Comparison of ENCODE assay signal across 11 cellular contexts in genomic region chrX:116317409-116317808, GRCh38.
DNase-seq lines count a peak whose midpoint lies in the region; ATAC-seq and TF ChIP-seq lines count a peak whose summit lies in the region.
"Had no signal": no experiment of that assay in that cellular context is flagged by ENCODE, and none has a peak within 500 bp of the region (broad histone marks: within the 10 kb centered on the region; RNA-seq: fewer than 3 reads in every experiment).

No MANE protein-coding gene starts in this region.

- H3K9me3 ChIP-seq in trophoblast cell (ENCODE audit: insufficient read depth, low read depth, low read length) = no peaks in the 10 kb centered on the region
- no peaks in the 10 kb centered on the region for H3K9me3 ChIP-seq in smooth muscle cell (replicated peaks; ENCODE audit: low read depth)
- H3K9me3 ChIP-seq in vagina = no peaks in the 10 kb centered on the region

- H3K27me3 ChIP-seq in trophoblast cell (ENCODE audit: insufficient read depth, low read length) (no peaks in the 10 kb centered on the region), smooth muscle cell (ENCODE audit: low read depth) (no peaks in the 10 kb centered on the region), vagina (no peaks in the 10 kb centered on the region)

- no CpG with 5 or more reads among the region's 3 CpGs for WGBS in trophoblast cell (ENCODE audit: extremely low coverage, insufficient coverage, insufficient read length)
- WGBS in smooth muscle cell (ENCODE audit: low lambda C conversion rate) = 56% methylated on average over 3 of the region's 3 CpGs

- H3K36me3 Mint-ChIP-seq in WTC11 (no peaks in the 10 kb centered on the region), glutamatergic neuron (ENCODE audit: unreplicated experiment) (no peaks in the 10 kb centered on the region)

- no peak overlapping the region for H3K4me3 Mint-ChIP-seq in WTC11
- H3K4me3 Mint-ChIP-seq in glutamatergic neuron (ENCODE audit: unreplicated experiment) = no peak overlapping the region
- H3K4me3 Mint-ChIP-seq: activated T-cell treated with anti-CD3 and anti-CD28 coated beads, Interleukin-2, amount 50 U/mL, for 72 hours; stimulated activated naive CD8-positive, alpha-beta T cell treated with anti-CD3 and anti-CD28 coated beads, Interleukin-15, Interleukin-2, amounts not matched to agents 100 ng/mL and 50 ng/mL, for 24 hours had no signal

- no peak overlapping the region for H4K8ac ChIP-seq in trophoblast cell (ENCODE audit: low read depth, low read length)

- intact Hi-C loops in vagina (cut with DNase I) = no loop called here

- no peaks in the 10 kb centered on the region for H3K36me3 ChIP-seq in trophoblast cell (ENCODE audit: control insufficient read depth in 1 of 2, insufficient read depth in 2 of 2, low read length in 2 of 2)
- no peaks in the 10 kb centered on the region for H3K36me3 ChIP-seq in smooth muscle cell (ENCODE audit: low read depth)
- no peaks in the 10 kb centered on the region for H3K36me3 ChIP-seq in vagina

- TF ChIP-seq EP300 in Ishikawa (IDR thresholded peaks at IDR 0.05; ENCODE audit: borderline replicate concordance) = no peak

- H3K79me1 ChIP-seq in trophoblast cell (ENCODE audit: low read length) = peaks cover 5% of the 10 kb centered on the region

- POLR2A ChIA-PET in WTC11 (lab: Charles Lee) = interaction anchor here (0.5 to 0.6 kb wide), 2 partner anchors 13 to 199 kb away, joined by 3 read pairs; no protein-coding TSS in a partner anchor

- peak overlapping the region; percentile 75 for H3K27ac ChIP-seq in trophoblast cell (ENCODE audit: low read depth, low read length)
- no peak overlapping the region for H3K27ac ChIP-seq in smooth muscle cell (ENCODE audit: low read depth)
- H3K27ac ChIP-seq in vagina = no peak overlapping the region

- H3K9me3 Mint-ChIP-seq in WTC11 = no peaks in the 10 kb centered on the region
- H3K9me3 Mint-ChIP-seq in glutamatergic neuron (ENCODE audit: unreplicated experiment) = no peaks in the 10 kb centered on the region
- H3K9me3 Mint-ChIP-seq: stimulated activated naive CD8-positive, alpha-beta T cell treated with anti-CD3 and anti-CD28 coated beads, Interleukin-15, Interleukin-2, amounts not matched to agents 100 ng/mL and 50 ng/mL, for 24 hours had no signal

- no peak overlapping the region for H2BK5ac ChIP-seq in trophoblast cell (ENCODE audit: low read depth, low read length, poor library complexity)

- H3K4me1 ChIP-seq in trophoblast cell (ENCODE audit: control insufficient read depth in 1 of 2, insufficient read depth in 2 of 2, low read length in 2 of 2) = peaks cover 7 to 9% of the 10 kb centered on the region in 2 experiments
- H3K4me1 ChIP-seq in smooth muscle cell (ENCODE audit: low read depth) = no peaks in the 10 kb centered on the region
- H3K4me1 ChIP-seq in vagina = no peaks in the 10 kb centered on the region

- H3K18ac ChIP-seq in trophoblast cell (ENCODE audit: low read length) = no peak overlapping the region

- H3K27me3 Mint-ChIP-seq in WTC11 (ENCODE audit: low read depth) (no peaks in the 10 kb centered on the region), glutamatergic neuron (ENCODE audit: unreplicated experiment) (no peaks in the 10 kb centered on the region)
- H3K27me3 Mint-ChIP-seq: stimulated activated naive CD8-positive, alpha-beta T cell treated with anti-CD3 and anti-CD28 coated beads, Interleukin-15, Interleukin-2, amounts not matched to agents 100 ng/mL and 50 ng/mL, for 24 hours had no signal

- H3K4me2 ChIP-seq in trophoblast cell (ENCODE audit: low read length) (no peak overlapping the region), smooth muscle cell (no peak overlapping the region)

- H3K27ac Mint-ChIP-seq in WTC11 = no peak overlapping the region
- H3K27ac Mint-ChIP-seq in glutamatergic neuron (ENCODE audit: unreplicated experiment) = no peak overlapping the region
- H3K27ac Mint-ChIP-seq: activated T-cell treated with anti-CD3 and anti-CD28 coated beads, Interleukin-2, amount 50 U/mL, for 72 hours; stimulated activated naive CD8-positive, alpha-beta T cell treated with anti-CD3 and anti-CD28 coated beads, Interleukin-15, Interleukin-2, amounts not matched to agents 100 ng/mL and 50 ng/mL, for 24 hours had no signal

- H3K9ac ChIP-seq in trophoblast cell (ENCODE audit: low read length) = no peak overlapping the region
- no peak overlapping the region for H3K9ac ChIP-seq in smooth muscle cell (ENCODE audit: low read depth)

- H3K14ac ChIP-seq in trophoblast cell (ENCODE audit: low read length) = no peak overlapping the region

- no peak overlapping the region for H2AK5ac ChIP-seq in trophoblast cell (ENCODE audit: low read length)

- no peak overlapping the region for H2BK120ac ChIP-seq in trophoblast cell (ENCODE audit: insufficient read depth, low read length, poor library complexity)

- H3K4me1 Mint-ChIP-seq in WTC11 = peaks cover 9% of the 10 kb centered on the region; the same call in 1 of the 2 replicates
- no peaks in the 10 kb centered on the region for H3K4me1 Mint-ChIP-seq in glutamatergic neuron (ENCODE audit: low read depth, unreplicated experiment)

- H3K23ac ChIP-seq in trophoblast cell (ENCODE audit: low read length) = no peak overlapping the region

- DNase-seq in WTC11 (ENCODE audit: low spot score) = no peak
- DNase-seq in glutamatergic neuron = peak; percentile 15
- no peak for DNase-seq in trophoblast cell
- DNase-seq in AG08395 (ENCODE audit: low spot score) = no peak
- no peak for DNase-seq in activated CD4-positive, CD25-positive, alpha-beta regulatory T cell treated with anti-CD3 and anti-CD28 coated beads, Interleukin-2, amount 50 U/mL, for 72 hours
- no peak for DNase-seq in smooth muscle cell (lab: John Stamatoyannopoulos, UW; ENCODE audit: unreplicated experiment)
- DNase-seq in vagina (ENCODE audit: extremely low spot score in 2 of 2) = no peak
- DNase-seq: activated T-cell treated with anti-CD3 and anti-CD28 coated beads, Interleukin-2, amount 50 U/mL, for 72 hours; NCI-H510A had no signal

- no peaks in the 10 kb centered on the region for H4K20me1 ChIP-seq in smooth muscle cell (ENCODE audit: low read depth)

- TF ChIP-seq CTCF in WTC11 (IDR thresholded peaks at IDR 0.05) (no peak), glutamatergic neuron (IDR thresholded peaks at IDR 0.05; ENCODE audit: partially characterized antibody, unreplicated experiment) (no peak), smooth muscle cell (IDR thresholded peaks at IDR 0.05; ENCODE audit: borderline replicate concordance, insufficient read depth, poor library complexity, severe bottlenecking) (no peak), vagina (IDR thresholded peaks at IDR 0.05) (no peak)

- H2BK12ac ChIP-seq in trophoblast cell (ENCODE audit: low read length) = no peak overlapping the region

- CTCF ChIA-PET in WTC11 (lab: Charles Lee) = no interaction called here

- peak overlapping the region; percentile 37 for H4K91ac ChIP-seq in trophoblast cell (ENCODE audit: low read depth, low read length)

- no peak overlapping the region for H4K12ac ChIP-seq in trophoblast cell (ENCODE audit: low read depth, low read length)

- H2AFZ ChIP-seq in trophoblast cell (ENCODE audit: insufficient read depth, low read length, poor library complexity) (no peak overlapping the region), smooth muscle cell (ENCODE audit: low read depth) (no peak overlapping the region)

- peak; percentile 50 for ATAC-seq in WTC11
- ATAC-seq: activated T-cell treated with anti-CD3 and anti-CD28 coated beads, Interleukin-2, amount 50 U/mL, for 72 hours had no signal

- H3K79me2 ChIP-seq in trophoblast cell (ENCODE audit: control insufficient read depth, insufficient read depth, low read length, poor library complexity) = no peaks in the 10 kb centered on the region
- H3K79me2 ChIP-seq in smooth muscle cell (ENCODE audit: low read depth) = no peaks in the 10 kb centered on the region

- TF ChIP-seq RAD21 in Ishikawa (IDR thresholded peaks at IDR 0.05; ENCODE audit: low read depth) = no peak

- TF ChIP-seq POLR2A in vagina (IDR thresholded peaks at IDR 0.05) = no peak

- H3K4me3 ChIP-seq in trophoblast cell (ENCODE audit: low read depth, low read length) = no peak overlapping the region
- H3K4me3 ChIP-seq in smooth muscle cell = no peak overlapping the region
- H3K4me3 ChIP-seq in vagina = no peak overlapping the region

- H3K4ac ChIP-seq in trophoblast cell (ENCODE audit: low read depth, low read length) = no peak overlapping the region

- no peaks in the 10 kb centered on the region for H3F3A ChIP-seq in smooth muscle cell (ENCODE audit: low read depth)

TF ChIP-seq in Ishikawa, 13 proteins besides CTCF, POLR2A, EP300 and RAD21:
- TF ChIP-seq CREB1 (IDR thresholded peaks at IDR 0.05; ENCODE audit: low read depth) (no peak), USF1 (IDR thresholded peaks at IDR 0.05) (peak; percentile 38; the same call in 1 of the 2 replicates)

TF ChIP-seq in WTC11, 78 proteins besides CTCF, POLR2A, EP300 and RAD21:
- TF ChIP-seq USF2 (CRISPR knock-in tag; IDR thresholded peaks at IDR 0.05) (peak; percentile 49), ATF3 (CRISPR knock-in tag; conservative IDR thresholded peaks at IDR 0.05) (no peak)
